27 cellular contexts compared by ENCODE assay signal in genomic region chr12:112528521-112528920, GRCh38.
DNase-seq lines count a peak whose midpoint lies in the region.
"Had no signal": no experiment of that assay in that cellular context is flagged by ENCODE, and none has a peak within 500 bp of the region (broad histone marks: within the 10 kb centered on the region; RNA-seq: fewer than 3 reads in every experiment).

No MANE protein-coding gene starts in this region.

- no peak overlapping the region for H3K27ac ChIP-seq in SJSA1
- H3K27ac ChIP-seq: 22Rv1; A549; BLaER1; BLaER1 treated with 17β-estradiol and CSF1 and Interleukin-3, amounts not matched to agents 10 nM and 100 nM; C4-2B had no signal

- DNase-seq in SJSA1 (ENCODE audit: low read depth in 1 of 2, low spot score in 2 of 2) (peak; percentile 57 to 73), NCI-H1092 (lab: John Stamatoyannopoulos, UW) (no peak)
- DNase-seq: 8988T; ACHN; AML-193; BE2C; C1 segment of cervical spinal cord; Caco-2; Calu3; CD4-positive, alpha-beta memory T cell; CD4-positive, alpha-beta T cell; CD4-positive, CD25-positive, alpha-beta regulatory T cell; CD8-positive, alpha-beta memory T cell; CD8-positive, alpha-beta T cell; COR-L47; DMS 273 treated with DMSO at 0.1 percent for 48 hours; DMS153; DMS53; DMS79; DMS79 treated with DMSO at 0.1 percent for 48 hours; DND-41; EL had no signal

- H3K4me3 ChIP-seq in SJSA1 = no peak overlapping the region
- H3K4me3 ChIP-seq: A549; BLaER1; BLaER1 treated with 17β-estradiol and CSF1 and Interleukin-3, amounts not matched to agents 10 nM and 100 nM had no signal

- no peaks in the 10 kb centered on the region for H3K36me3 ChIP-seq in SJSA1
- H3K36me3 ChIP-seq: BE2C; BLaER1; BLaER1 treated with 17β-estradiol and CSF1 and Interleukin-3, amounts not matched to agents 10 nM and 100 nM had no signal

- H3K4me1 ChIP-seq in SJSA1 (replicated peaks) = no peaks in the 10 kb centered on the region
- H3K4me1 ChIP-seq: A549, BE2C, BLaER1, Caco-2 had no signal

- H3K27me3 ChIP-seq in SJSA1 (replicated peaks) = peaks cover 20% of the 10 kb centered on the region
- H3K27me3 ChIP-seq: BE2C; BLaER1; BLaER1 treated with 17β-estradiol and CSF1 and Interleukin-3, amounts not matched to agents 10 nM and 100 nM had no signal

- H3K9me3 ChIP-seq in SJSA1 (replicated peaks) = peaks cover 45% of the 10 kb centered on the region
- H3K9me3 ChIP-seq: A549, BE2C, BLaER1, Caco-2 had no signal
